17 cellular contexts compared by ENCODE assay signal in the genomic region with DNA sequence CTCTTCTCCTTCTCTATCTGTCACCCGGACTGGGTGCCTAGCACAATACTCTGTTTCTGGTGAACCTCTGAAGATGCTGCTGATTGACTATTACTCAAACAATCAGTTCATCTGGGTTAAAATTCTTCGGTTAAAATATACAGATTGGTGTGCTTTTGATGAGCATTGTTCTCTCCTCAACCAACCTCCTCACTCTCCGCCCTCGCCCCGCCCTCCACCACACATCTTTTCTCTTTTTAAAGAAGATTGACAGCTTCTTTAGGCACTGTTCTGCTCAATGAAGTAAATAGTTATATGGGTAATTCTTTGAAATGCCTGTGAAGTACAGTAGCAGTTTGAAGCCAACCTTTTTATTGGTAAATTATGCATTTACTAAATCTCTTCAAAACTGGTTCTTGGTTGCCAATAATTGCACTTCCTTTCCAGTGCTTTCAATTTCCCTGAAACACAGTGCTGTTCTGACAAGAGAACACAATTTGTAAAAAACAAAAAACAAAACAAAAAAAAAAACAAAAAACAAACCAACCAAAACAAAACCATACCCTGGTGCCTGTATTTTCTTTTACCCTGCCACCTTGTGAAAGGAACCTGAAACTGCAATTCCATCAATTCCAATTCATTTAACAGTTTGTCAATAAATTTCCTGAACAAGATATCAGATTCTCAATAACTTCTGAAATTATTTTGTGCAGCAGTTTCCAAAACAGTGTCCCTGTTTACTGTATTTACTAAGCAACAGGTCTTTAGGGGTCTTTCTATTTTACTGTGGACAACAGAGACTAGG.
DNase-seq lines count a peak whose midpoint lies in the region; ATAC-seq and TF ChIP-seq lines count a peak whose summit lies in the region.
"Had no signal": no experiment of that assay in that cellular context is flagged by ENCODE, and none has a peak within 500 bp of the region (broad histone marks: within the 10 kb centered on the region; RNA-seq: fewer than 3 reads in every experiment).

No MANE protein-coding gene starts in this region.

- 44% methylated on average over 5 of the region's 5 CpGs for whole genome bisulfite sequencing in right lobe of liver (ENCODE audit: insufficient coverage, low coverage, low lambda C conversion rate, missing lambda C conversion rate)

- CTCF ChIA-PET in BJ (lab: Yijun Ruan, JAX) = interaction anchor here (0.9 to 1.6 kb wide), 3 partner anchors 9 to 37 kb away, joined by 3 to 6 read pairs (median 3); no protein-coding TSS in a partner anchor

- DNase-seq in BJ (ENCODE audit: low read depth) = no peak
- DNase-seq in brain microvascular endothelial cell = no peak
- DNase-seq in right lobe of liver = no peak
- no peak for DNase-seq in NK-92 treated with Interleukin-12 subunit alpha and Interleukin-12 subunit beta, amount 100 ng/mL, for 24 hours (lab: John Stamatoyannopoulos, UW)
- no peak for DNase-seq in globus pallidus (ENCODE audit: low spot score)
- DNase-seq: activated T-cell treated with anti-CD3 and anti-CD28 coated beads for 4 hours; adrenal gland; C1 segment of cervical spinal cord; effector CD8-positive, alpha-beta T cell; NCI-H1105 treated with DMSO at 0.1 percent for 48 hours; NCI-H524; stimulated activated CD4-positive, alpha-beta T cell treated with anti-CD3 and anti-CD28 coated beads, Interleukin-2, amount 100 ng/mL, for 24 hours; stimulated activated naive CD4-positive, alpha-beta T cell treated with Interleukin-2 at 50 U/mL for 16 hours had no signal

- no peaks in the 10 kb centered on the region for H3K4me1 ChIP-seq in right lobe of liver
- H3K4me1 ChIP-seq: adrenal gland had no signal

- H3K9me3 ChIP-seq in right lobe of liver = no peaks in the 10 kb centered on the region
- H3K9me3 ChIP-seq: adrenal gland, SJCRH30 had no signal

- intact Hi-C loops in right lobe of liver (cut with DNase I) = no loop called here

- H3K27ac ChIP-seq in brain microvascular endothelial cell = no peak overlapping the region
- no peak overlapping the region for H3K27ac ChIP-seq in right lobe of liver
- H3K27ac ChIP-seq: adrenal gland, SJCRH30 had no signal

- in situ Hi-C loops in brain microvascular endothelial cell (cut with HindIII; ENCODE audit: low pct_ligation_motif_present, low sequenced_read_pairs) = no loop called here

- H3K36me3 ChIP-seq in BJ (ENCODE audit: control insufficient read depth, insufficient read depth, low read length) (no peaks in the 10 kb centered on the region), brain microvascular endothelial cell (replicated peaks) (no peaks in the 10 kb centered on the region), right lobe of liver (no peaks in the 10 kb centered on the region)
- H3K36me3 ChIP-seq: adrenal gland, SJCRH30 had no signal

- TF ChIP-seq CTCF in BJ (IDR thresholded peaks at IDR 0.05; ENCODE audit: insufficient read depth, low read depth, low read length) = peak; percentile 45
- TF ChIP-seq CTCF in LNCAP (IDR thresholded peaks at IDR 0.05) = peak; percentile 63
- peak; percentile 33 for TF ChIP-seq CTCF in brain microvascular endothelial cell (IDR thresholded peaks at IDR 0.05; ENCODE audit: low read depth, low read length, missing control alignments)
- TF ChIP-seq CTCF in right lobe of liver (IDR thresholded peaks at IDR 0.05) = peak; percentile 7 to 38 (median 24)

- POLR2A ChIA-PET in BJ (lab: Charles Lee) = no interaction called here

- TF ChIP-seq POLR2A in right lobe of liver (IDR thresholded peaks at IDR 0.05) = no peak

- no peaks in the 10 kb centered on the region for H3K27me3 ChIP-seq in BJ (ENCODE audit: control insufficient read depth, insufficient read depth, low read length)
- H3K27me3 ChIP-seq in brain microvascular endothelial cell (replicated peaks) = no peaks in the 10 kb centered on the region
- H3K27me3 ChIP-seq in right lobe of liver = no peaks in the 10 kb centered on the region
- H3K27me3 ChIP-seq: adrenal gland, SJCRH30 had no signal

- H3K4me3 ChIP-seq in BJ (ENCODE audit: low read depth, low read length) (no peak overlapping the region), brain microvascular endothelial cell (ENCODE audit: low read depth, low read length) (no peak overlapping the region), right lobe of liver (no peak overlapping the region)
- H3K4me3 ChIP-seq: adrenal gland, SJCRH30 had no signal

- ATAC-seq in right lobe of liver (no peak), GM19395 (IDR thresholded peaks at IDR 0.05; ENCODE audit: unreplicated experiment) (no peak), HG03469 (IDR thresholded peaks at IDR 0.05; ENCODE audit: unreplicated experiment) (no peak)
